In genomic region chr15:90376789-90377188, GRCh38 we compare ENCODE assay signal across 10 cellular contexts. TPM values are rescaled to one million over a fixed set of nuclear protein-coding genes. Genes with fewer than 3 reads are reported as not detected.
DNase-seq lines count a peak whose midpoint lies in the region; ATAC-seq, FAIRE-seq and TF ChIP-seq lines count a peak whose summit lies in the region.
"Had no signal": no experiment of that assay in that cellular context is flagged by ENCODE, and none has a peak within 500 bp of the region (broad histone marks: within the 10 kb centered on the region; RNA-seq: fewer than 3 reads in every experiment).

No MANE protein-coding gene starts in this region.

- intact Hi-C loops in activated CD4-positive, alpha-beta memory T cell treated with anti-CD3 and anti-CD28 coated beads for 36 hours (cut with micrococcal nuclease) = no loop called here
- intact Hi-C loops in endothelial cell of umbilical vein (cut with micrococcal nuclease) = loop anchor here (1.0 kb wide), 3 partner anchors 12 to 24 kb away; partner anchors contain the start of gene IQGAP1

- H3K4me1 Mint-ChIP-seq in activated CD4-positive, alpha-beta memory T cell treated with anti-CD3 and anti-CD28 coated beads for 36 hours (ENCODE audit: low read depth) = peaks cover 34% of the 10 kb centered on the region

- H3K27ac Mint-ChIP-seq in activated CD4-positive, alpha-beta memory T cell treated with anti-CD3 and anti-CD28 coated beads for 36 hours = peak overlapping the region; percentile 91

- H3K36me3 ChIP-seq in Loucy (ENCODE audit: insufficient read depth, low read length) (no peaks in the 10 kb centered on the region), endothelial cell of umbilical vein (ENCODE audit: control insufficient read depth in 2 of 2, extremely low read depth in 1 of 2, insufficient read depth in 2 of 2, low read length in 2 of 2) (no peaks in the 10 kb centered on the region)
- H3K36me3 ChIP-seq: left lung had no signal

- H2AFZ ChIP-seq in Loucy (ENCODE audit: low read length) = no peak overlapping the region
- peak overlapping the region; percentile 41 for H2AFZ ChIP-seq in endothelial cell of umbilical vein (ENCODE audit: low read depth, low read length)

- peak; percentile 93 for FAIRE-seq in endothelial cell of umbilical vein (lab: Jason Lieb, UNC)

- no TSS peak for BruUV-seq in endothelial cell of umbilical vein (replicated peaks; lab: Mats Ljungman, UMichigan)

- H3K79me2 ChIP-seq in Loucy (ENCODE audit: insufficient read depth, low read length) (no peaks in the 10 kb centered on the region), endothelial cell of umbilical vein (ENCODE audit: control insufficient read depth, insufficient read depth, low read length) (no peaks in the 10 kb centered on the region)

- H3K4me3 ChIP-seq in Loucy (ENCODE audit: low read length, poor library complexity, severe bottlenecking) = peak overlapping the region; percentile 51
- H3K4me3 ChIP-seq in endothelial cell of umbilical vein (replicated peaks in 1 of 3; ENCODE audit: insufficient read depth in 1 of 3, low read depth in 1 of 3, low read length in 3 of 3) = no peak overlapping the region
- H3K4me3 ChIP-seq: left lung had no signal

- H3K9me2 ChIP-seq in Loucy (replicated peaks; ENCODE audit: low read depth, low read length) = no peaks in the 10 kb centered on the region

- no peaks in the 10 kb centered on the region for H4K20me1 ChIP-seq in Loucy (ENCODE audit: insufficient read depth, low read length, poor library complexity, severe bottlenecking)
- no peaks in the 10 kb centered on the region for H4K20me1 ChIP-seq in endothelial cell of umbilical vein (replicated peaks; ENCODE audit: control insufficient read depth, extremely low read depth, insufficient read depth, low read length)

- dilution Hi-C loops in endothelial cell of umbilical vein (cut with MboI; ENCODE audit: extremely low pct_ligation_motif_present, low sequenced_read_pairs) = no loop called here

- POLR2A ChIA-PET in activated CD4-positive, alpha-beta memory T cell treated with anti-CD3 and anti-CD28 coated beads for 36 hours (lab: Charles Lee) = interaction anchor here (1.9 to 3.6 kb wide), 2 partner anchors 11 to 14 kb away, joined by 5 to 16 read pairs; partner anchors contain the start of gene IQGAP1
- POLR2A ChIA-PET in endothelial cell of umbilical vein (lab: Charles Lee) = no interaction called here

- H3K9me1 ChIP-seq in endothelial cell of umbilical vein (replicated peaks; ENCODE audit: control insufficient read depth, extremely low read depth, insufficient read depth, low read length) = no peaks in the 10 kb centered on the region

- H3K27me3 ChIP-seq in Loucy (ENCODE audit: insufficient read depth, low read length, poor library complexity, severe bottlenecking) = no peaks in the 10 kb centered on the region
- H3K27me3 ChIP-seq in endothelial cell of umbilical vein (ENCODE audit: control insufficient read depth in 2 of 2, insufficient read depth in 2 of 2, low read length in 2 of 2) = no peaks in the 10 kb centered on the region
- H3K27me3 ChIP-seq: left lung had no signal

- H3K4me3 Mint-ChIP-seq in activated CD4-positive, alpha-beta memory T cell treated with anti-CD3 and anti-CD28 coated beads for 36 hours = peak overlapping the region; percentile 42

- peak overlapping the region; percentile 29 for H3K9ac ChIP-seq in Loucy (ENCODE audit: low read depth, low read length, poor library complexity, severe bottlenecking)
- peak overlapping the region; percentile 1 for H3K9ac ChIP-seq in endothelial cell of umbilical vein (replicated peaks; ENCODE audit: extremely low read depth, insufficient read depth, low read length)

- TF ChIP-seq CTCF in Loucy (conservative IDR thresholded peaks at IDR 0.05; ENCODE audit: low read length) (no peak), endothelial cell of umbilical vein (IDR thresholded peaks at IDR 0.05; ENCODE audit: extremely low read depth in 1 of 2, insufficient read depth in 1 of 2, low read depth in 1 of 2, low read length in 2 of 2) (no peak)

- no peak for TF ChIP-seq POLR2A in endothelial cell of umbilical vein (IDR thresholded peaks at IDR 0.05; ENCODE audit: low read depth, low read length)

- H3K4me1 ChIP-seq in Loucy (ENCODE audit: insufficient read depth, low read length, poor library complexity, severe bottlenecking) (peaks cover 29% of the 10 kb centered on the region), endothelial cell of umbilical vein (ENCODE audit: control insufficient read depth, extremely low read depth, insufficient read depth, low read length) (peaks cover 18% of the 10 kb centered on the region)

- H3K27me3 Mint-ChIP-seq in activated CD4-positive, alpha-beta memory T cell treated with anti-CD3 and anti-CD28 coated beads for 36 hours = no peaks in the 10 kb centered on the region

- ATAC-seq in GM19035 (IDR thresholded peaks at IDR 0.05; ENCODE audit: unreplicated experiment) = no peak
- ATAC-seq: left lung had no signal

- peak overlapping the region; percentile 56 for H3K27ac ChIP-seq in endothelial cell of umbilical vein (ENCODE audit: insufficient read depth, low read depth, low read length)

- CTCF ChIA-PET in activated CD4-positive, alpha-beta memory T cell treated with anti-CD3 and anti-CD28 coated beads for 36 hours (lab: Charles Lee) = interaction anchor here (1.0 to 1.6 kb wide), 2 partner anchors 14 to 76 kb away, joined by 5 read pairs; no protein-coding TSS in a partner anchor
- CTCF ChIA-PET in endothelial cell of umbilical vein (lab: Charles Lee) = interaction anchor here (1.0 to 2.6 kb wide), 3 partner anchors 11 to 15 kb away, joined by 3 to 10 read pairs (median 8); partner anchors contain the start of gene IQGAP1

- peak; percentile 78 for DNase-seq in activated CD4-positive, alpha-beta memory T cell treated with anti-CD3 and anti-CD28 coated beads for 36 hours
- peak; percentile 72 for DNase-seq in endothelial cell of umbilical vein (ENCODE audit: low read depth, low spot score)
- DNase-seq in stimulated activated CD8-positive, alpha-beta memory T cell treated with anti-CD3 and anti-CD28 coated beads, Interleukin-7, amount 100 ng/mL, for 4 hours (ENCODE audit: low read depth in 2 of 2) = peak; percentile 43 to 49
- DNase-seq in NCI-H82 (lab: John Stamatoyannopoulos, UW) = no peak
- DNase-seq in NCI-H226 = no peak
- no peak for DNase-seq in NCI-H2196 (lab: John Stamatoyannopoulos, UW; ENCODE audit: unreplicated experiment)
- DNase-seq: HCEC 1CT, left lung had no signal

- peaks cover 9% of the 10 kb centered on the region for H3K36me3 Mint-ChIP-seq in activated CD4-positive, alpha-beta memory T cell treated with anti-CD3 and anti-CD28 coated beads for 36 hours

- H3K4me2 ChIP-seq in Loucy (ENCODE audit: low read depth, low read length, poor library complexity, severe bottlenecking) = peak overlapping the region; percentile 68
- H3K4me2 ChIP-seq in endothelial cell of umbilical vein (ENCODE audit: insufficient read depth, low read length) = peak overlapping the region; percentile 78

- H3K9me3 Mint-ChIP-seq in activated CD4-positive, alpha-beta memory T cell treated with anti-CD3 and anti-CD28 coated beads for 36 hours = peaks cover 27% of the 10 kb centered on the region

- H3K9me3 ChIP-seq in Loucy (ENCODE audit: insufficient read depth, low read depth, low read length) = peaks cover 10% of the 10 kb centered on the region
- peaks cover 3% of the 10 kb centered on the region for H3K9me3 ChIP-seq in endothelial cell of umbilical vein (replicated peaks; ENCODE audit: control insufficient read depth, insufficient read depth, low read length)

- H3F3A ChIP-seq in Loucy (ENCODE audit: low read depth) = 0 out of 2 replicates have a peak, but pooled peaks cover 3% of the 10 kb centered on the region

TF ChIP-seq in endothelial cell of umbilical vein, 7 proteins besides CTCF, POLR2A, EP300 and RAD21:
- TF ChIP-seq GATA2 (IDR thresholded peaks at IDR 0.05; ENCODE audit: insufficient read depth, insufficient read length, low read depth, low read length) (peak; percentile 60), POLR2AphosphoS5 (IDR thresholded peaks at IDR 0.05; ENCODE audit: insufficient read depth, low read depth, low read length) (peak; percentile 80), FOS (IDR thresholded peaks at IDR 0.05; ENCODE audit: borderline replicate concordance, insufficient read depth, low read length) (peak; percentile 16), MAX (IDR thresholded peaks at IDR 0.05; ENCODE audit: insufficient read depth, insufficient read length) (no peak), MYC (IDR thresholded peaks at IDR 0.05; ENCODE audit: low read depth, low read length) (no peak), EZH2 (IDR thresholded peaks at IDR 0.05; ENCODE audit: borderline replicate concordance, low read depth, low read length, severe bottlenecking) (no peak), JUN (IDR thresholded peaks at IDR 0.05; ENCODE audit: borderline replicate concordance, insufficient read depth, insufficient read length, low read depth) (no peak)

RNA-seq across cellular contexts. Expression of gene IQGAP1, which starts 11.3 kb away (rescaled TPM):
- total RNA-seq in activated CD4-positive, alpha-beta memory T cell treated with anti-CD3 and anti-CD28 coated beads for 36 hours = 100 to 1,000 TPM; 186 to 207 TPM
- 244 and 258 TPM in 2 replicates for total RNA-seq in endothelial cell of umbilical vein
- 82.2 and 84.7 TPM in 2 replicates for polyA plus RNA-seq in endothelial cell of umbilical vein
- polyA plus RNA-seq in endothelial cell of umbilical vein (2011; cell fraction: cytosol; rRNA removed) = 46.4 and 51.9 TPM in 2 replicates
- 749 and 898 TPM in 2 replicates for polyA plus RNA-seq in endothelial cell of umbilical vein (2011; cell fraction: nucleus; rRNA removed)
- polyA plus RNA-seq in endothelial cell of umbilical vein (2012) = 151 and 223 TPM in 2 replicates
- 369 and 373 TPM in 2 replicates for polyA minus RNA-seq in endothelial cell of umbilical vein
- 99.6 TPM for polyA minus RNA-seq in endothelial cell of umbilical vein (2011; cell fraction: cytosol; rRNA and poly(A)+ RNA removed)
- 1,208 and 1,408 TPM in 2 replicates for polyA minus RNA-seq in endothelial cell of umbilical vein (2011; cell fraction: nucleus; rRNA and poly(A)+ RNA removed)

RNA-seq across cellular contexts. Expression of gene ZNF774, which starts 24.7 kb away (rescaled TPM):
- total RNA-seq in activated CD4-positive, alpha-beta memory T cell treated with anti-CD3 and anti-CD28 coated beads for 36 hours = 1 to 10 TPM in 1 of 2 experiments, under 1 TPM in 1; 0.68 to 1.1 TPM
- total RNA-seq in endothelial cell of umbilical vein = 2.6 and 3.9 TPM in 2 replicates
- 0.89 and 0.98 TPM in 2 replicates for polyA plus RNA-seq in endothelial cell of umbilical vein
- polyA plus RNA-seq in endothelial cell of umbilical vein (2011; cell fraction: cytosol; rRNA removed) = 0.81 and 1.1 TPM in 2 replicates
- polyA plus RNA-seq in endothelial cell of umbilical vein (2011; cell fraction: nucleus; rRNA removed) = 1.4 and 1.5 TPM in 2 replicates
- 1.0 and 1.6 TPM in 2 replicates for polyA plus RNA-seq in endothelial cell of umbilical vein (2012)
- 0.51 and 1.8 TPM in 2 replicates for polyA minus RNA-seq in endothelial cell of umbilical vein
- 1.7 TPM for polyA minus RNA-seq in endothelial cell of umbilical vein (2011; cell fraction: cytosol; rRNA and poly(A)+ RNA removed)
- polyA minus RNA-seq in endothelial cell of umbilical vein (2011; cell fraction: nucleus; rRNA and poly(A)+ RNA removed) = 0.96 and 1.3 TPM in 2 replicates

Comparison
In these comparisons a context has a peak if more than half of its experiments do, and no peak if none do; other contexts are left out.
1. DNase-seq: peak in activated CD4-positive, alpha-beta memory T cell treated with anti-CD3 and anti-CD28 coated beads for 36 hours (single experiment), endothelial cell of umbilical vein (single experiment) and stimulated activated CD8-positive, alpha-beta memory T cell treated with anti-CD3 and anti-CD28 coated beads, Interleukin-7, amount 100 ng/mL, for 4 hours (2 of 2); none in NCI-H82 (single experiment), NCI-H226 (single experiment) and NCI-H2196 (single experiment).